9 cellular contexts compared by ENCODE assay signal in genomic region chr2:74527741-74528140, GRCh38. TPM values are rescaled to one million over a fixed set of nuclear protein-coding genes. Genes with fewer than 3 reads are reported as not detected.
DNase-seq lines count a peak whose midpoint lies in the region; ATAC-seq and TF ChIP-seq lines count a peak whose summit lies in the region.
"Had no signal": no experiment of that assay in that cellular context is flagged by ENCODE, and none has a peak within 500 bp of the region (broad histone marks: within the 10 kb centered on the region; RNA-seq: fewer than 3 reads in every experiment).

No MANE protein-coding gene starts in this region.

- no peak for ATAC-seq in GM19035 (IDR thresholded peaks at IDR 0.05; ENCODE audit: unreplicated experiment)
- ATAC-seq in HG02763 (IDR thresholded peaks at IDR 0.05; ENCODE audit: unreplicated experiment), result no peak

- H3K4me1 Mint-ChIP-seq in Calu3 (ENCODE audit: low read depth, unreplicated experiment), result peaks cover 28% of the 10 kb centered on the region
- peaks cover 40% of the 10 kb centered on the region for H3K4me1 Mint-ChIP-seq in activated naive CD8-positive, alpha-beta T cell treated with anti-CD3 and anti-CD28 coated beads for 36 hours

- peaks cover 41% of the 10 kb centered on the region for H3K36me3 Mint-ChIP-seq in Calu3 (ENCODE audit: insufficient read depth, unreplicated experiment)
- peaks cover 63% of the 10 kb centered on the region for H3K36me3 Mint-ChIP-seq in activated naive CD8-positive, alpha-beta T cell treated with anti-CD3 and anti-CD28 coated beads for 36 hours

- intact Hi-C loops in Calu3 (cut with micrococcal nuclease; ENCODE audit: unreplicated experiment), result loop anchor here (2.0 kb wide), 1 partner anchor 21 kb away; the partner anchor contains the start of gene PCGF1

- H3K27me3 Mint-ChIP-seq in Calu3 (ENCODE audit: unreplicated experiment), result peaks cover under 1% of the 10 kb centered on the region
- H3K27me3 Mint-ChIP-seq in activated naive CD8-positive, alpha-beta T cell treated with anti-CD3 and anti-CD28 coated beads for 36 hours, result no peaks in the 10 kb centered on the region

- H3K4me3 Mint-ChIP-seq in Calu3 (ENCODE audit: low read depth, unreplicated experiment), result peak overlapping the region; percentile 95
- peak overlapping the region; percentile 98 for H3K4me3 Mint-ChIP-seq in activated naive CD8-positive, alpha-beta T cell treated with anti-CD3 and anti-CD28 coated beads for 36 hours

- H3K9me3 Mint-ChIP-seq in Calu3 (ENCODE audit: low read depth, unreplicated experiment), result no peaks in the 10 kb centered on the region
- peaks cover 2% of the 10 kb centered on the region for H3K9me3 Mint-ChIP-seq in activated naive CD8-positive, alpha-beta T cell treated with anti-CD3 and anti-CD28 coated beads for 36 hours

- CTCF ChIA-PET in Calu3 (lab: Charles Lee), result no interaction called here

- BruUV-seq in Calu3 (replicated peaks; lab: Mats Ljungman, UMichigan), result no TSS peak

- H3K27ac Mint-ChIP-seq in Calu3 (ENCODE audit: unreplicated experiment), result no peak overlapping the region
- no peak overlapping the region for H3K27ac Mint-ChIP-seq in activated naive CD8-positive, alpha-beta T cell treated with anti-CD3 and anti-CD28 coated beads for 36 hours

- DNase-seq in Calu3, result no peak
- no peak for DNase-seq in activated naive CD8-positive, alpha-beta T cell treated with anti-CD3 and anti-CD28 coated beads for 36 hours
- DNase-seq: cortex of kidney, NCI-H2227 treated with DMSO at 0.1 percent for 48 hours, trophoblast cell had no signal

- TF ChIP-seq CTCF in Calu3 (IDR thresholded peaks at IDR 0.05; ENCODE audit: unreplicated experiment), result no peak

RNA-seq across cellular contexts. Expression of gene DQX1, which starts 1.7 kb away (rescaled TPM):
- total RNA-seq in Calu3 (2022), result 0.14 TPM in 1 of 2 replicates, not detected in the other
- under 1 TPM; 0.16 to 0.27 TPM for total RNA-seq in activated naive CD8-positive, alpha-beta T cell treated with anti-CD3 and anti-CD28 coated beads for 36 hours

RNA-seq across cellular contexts. Expression of gene AUP1, which starts 1.8 kb away (rescaled TPM):
- total RNA-seq in Calu3 (2022), result 145 and 153 TPM in 2 replicates
- 100 to 1,000 TPM; 138 to 140 TPM for total RNA-seq in activated naive CD8-positive, alpha-beta T cell treated with anti-CD3 and anti-CD28 coated beads for 36 hours

RNA-seq across cellular contexts. Expression of gene HTRA2, which starts 2.0 kb away (rescaled TPM):
- total RNA-seq in Calu3 (2022), result 23.4 and 26.3 TPM in 2 replicates
- 10 to 100 TPM; 56.8 to 59.3 TPM for total RNA-seq in activated naive CD8-positive, alpha-beta T cell treated with anti-CD3 and anti-CD28 coated beads for 36 hours

RNA-seq across cellular contexts. Expression of gene TLX2, which starts 13.5 kb away (rescaled TPM):
- total RNA-seq in Calu3 (2022), result not detected in 2 replicates
- total RNA-seq in activated naive CD8-positive, alpha-beta T cell treated with anti-CD3 and anti-CD28 coated beads for 36 hours, result under 1 TPM in 1 of 2 experiments, not detected in 1; 0.12 TPM
- total RNA-seq: Daoy, smooth muscle cell had no signal

RNA-seq across cellular contexts. Expression of gene PCGF1, which starts 20.2 kb away (rescaled TPM):
- total RNA-seq in Calu3 (2022), result 25.9 TPM in 2 replicates
- total RNA-seq in activated naive CD8-positive, alpha-beta T cell treated with anti-CD3 and anti-CD28 coated beads for 36 hours, result 10 to 100 TPM; 17.7 to 18.9 TPM
